9 cellular contexts compared by ENCODE assay signal in genomic region chr20:6265204-6265904, GRCh38.
A peak's percentile ranks its signal among the peaks of the same experiment; 100 is the strongest.
DNase-seq lines count a peak whose midpoint lies in the region; ATAC-seq and TF ChIP-seq lines count a peak whose summit lies in the region.
"Had no signal": no experiment of that assay in that cellular context is flagged by ENCODE, and none has a peak within 500 bp of the region (broad histone marks: within the 10 kb centered on the region; RNA-seq: fewer than 3 reads in every experiment).

No MANE protein-coding gene starts in this region.

- H3K4me1 ChIP-seq in esophagus muscularis mucosa = peaks cover 0 to 8% (median 5%) of the 10 kb centered on the region in 4 donors

- no peaks in the 10 kb centered on the region for H3K36me3 Mint-ChIP-seq in activated naive CD4-positive, alpha-beta T cell treated with anti-CD3 and anti-CD28 coated beads, Interleukin-2, amount 50 U/mL, for 72 hours
- no peaks in the 10 kb centered on the region for H3K36me3 Mint-ChIP-seq in activated CD4-positive, alpha-beta memory T cell treated with anti-CD3 and anti-CD28 coated beads, Interleukin-2, amount 10 ng/mL, durations not matched to agents 7 days and 5 days (ENCODE audit: low read depth)

- H3K27ac Mint-ChIP-seq in activated naive CD4-positive, alpha-beta T cell treated with anti-CD3 and anti-CD28 coated beads, Interleukin-2, amount 50 U/mL, for 72 hours = peak overlapping the region in 1 of 2 donors; percentile 40
- no peak overlapping the region for H3K27ac Mint-ChIP-seq in activated CD4-positive, alpha-beta memory T cell treated with anti-CD3 and anti-CD28 coated beads, Interleukin-2, amount 10 ng/mL, durations not matched to agents 7 days and 5 days

- H3K27me3 ChIP-seq in esophagus muscularis mucosa = no peaks in the 10 kb centered on the region

- no peaks in the 10 kb centered on the region for H3K36me3 ChIP-seq in esophagus muscularis mucosa

- H3K4me1 Mint-ChIP-seq in activated CD4-positive, alpha-beta memory T cell treated with anti-CD3 and anti-CD28 coated beads, Interleukin-2, amount 10 ng/mL, durations not matched to agents 7 days and 5 days = no peaks in the 10 kb centered on the region

- peak overlapping the region in 1 of 4 donors; percentile 28 for H3K27ac ChIP-seq in esophagus muscularis mucosa (replicated peaks in 1 of 4)

- CTCF ChIA-PET in activated CD4-positive, alpha-beta memory T cell treated with anti-CD3 and anti-CD28 coated beads, Interleukin-2, amount 10 ng/mL, durations not matched to agents 7 days and 5 days (lab: Charles Lee) = no interaction called here

- TF ChIP-seq POLR2A in esophagus muscularis mucosa (IDR thresholded peaks at IDR 0.05; ENCODE audit: low read depth) = no peak

- peak overlapping the region in 2 of 4 donors; percentile 2 to 10 for H3K4me3 ChIP-seq in esophagus muscularis mucosa
- H3K4me3 ChIP-seq: skin epidermis had no signal

- POLR2A ChIA-PET in activated CD4-positive, alpha-beta memory T cell treated with anti-CD3 and anti-CD28 coated beads, Interleukin-2, amount 10 ng/mL, durations not matched to agents 7 days and 5 days (lab: Charles Lee) = no interaction called here

- TF ChIP-seq EP300 in esophagus muscularis mucosa (IDR thresholded peaks at IDR 0.05) = no peak

- ATAC-seq in activated naive CD4-positive, alpha-beta T cell treated with anti-CD3 and anti-CD28 coated beads, Interleukin-2, amount 50 U/mL, for 72 hours = no peak
- no peak for ATAC-seq in HG02763 (IDR thresholded peaks at IDR 0.05; ENCODE audit: unreplicated experiment)

- H3K9me3 ChIP-seq in esophagus muscularis mucosa = no peaks in the 10 kb centered on the region

- TF ChIP-seq CTCF in esophagus muscularis mucosa (IDR thresholded peaks at IDR 0.05) = peak in 1 of 3 experiments; percentile 20

- intact Hi-C loops in esophagus muscularis mucosa (cut with DNase I) = no loop called here

- H3K27me3 Mint-ChIP-seq in activated CD4-positive, alpha-beta memory T cell treated with anti-CD3 and anti-CD28 coated beads, Interleukin-2, amount 10 ng/mL, durations not matched to agents 7 days and 5 days = no peaks in the 10 kb centered on the region

- H3K9me3 Mint-ChIP-seq in activated naive CD4-positive, alpha-beta T cell treated with anti-CD3 and anti-CD28 coated beads, Interleukin-2, amount 50 U/mL, for 72 hours = no peaks in the 10 kb centered on the region
- H3K9me3 Mint-ChIP-seq in activated CD4-positive, alpha-beta memory T cell treated with anti-CD3 and anti-CD28 coated beads, Interleukin-2, amount 10 ng/mL, durations not matched to agents 7 days and 5 days = no peaks in the 10 kb centered on the region

- DNase-seq in GM04503 (ENCODE audit: low read depth) = peak; percentile 5
- peak; percentile 60 for DNase-seq in NCI-H146 (lab: John Stamatoyannopoulos, UW)
- DNase-seq in amniotic stem cell (lab: John Stamatoyannopoulos, UW) = peak; percentile 9
- peak; percentile 80 for DNase-seq in kidney glomerular epithelial cell (lab: John Stamatoyannopoulos, UW)
- no peak for DNase-seq in activated naive CD4-positive, alpha-beta T cell treated with anti-CD3 and anti-CD28 coated beads, Interleukin-2, amount 50 U/mL, for 72 hours (ENCODE audit: low spot score in 2 of 2)
- DNase-seq in activated CD4-positive, alpha-beta memory T cell treated with anti-CD3 and anti-CD28 coated beads, Interleukin-2, amount 10 ng/mL, durations not matched to agents 7 days and 5 days = no peak
- DNase-seq in esophagus muscularis mucosa (ENCODE audit: extremely low spot score) = no peak

- H3K4me3 Mint-ChIP-seq in activated CD4-positive, alpha-beta memory T cell treated with anti-CD3 and anti-CD28 coated beads, Interleukin-2, amount 10 ng/mL, durations not matched to agents 7 days and 5 days = no peak overlapping the region

- WGBS in esophagus muscularis mucosa = 31% methylated on average over 10 of the region's 10 CpGs

Comparison
In these comparisons a context has a peak if more than half of its experiments do, and no peak if none do; other contexts are left out.
1. DNase-seq: peak in GM04503 (single experiment), NCI-H146 (single experiment), amniotic stem cell (single experiment) and kidney glomerular epithelial cell (single experiment); none in activated naive CD4-positive, alpha-beta T cell treated with anti-CD3 and anti-CD28 coated beads, Interleukin-2, amount 50 U/mL, for 72 hours (0 of 2), activated CD4-positive, alpha-beta memory T cell treated with anti-CD3 and anti-CD28 coated beads, Interleukin-2, amount 10 ng/mL, durations not matched to agents 7 days and 5 days (single experiment) and esophagus muscularis mucosa (single experiment).